8 cellular contexts compared by ENCODE assay signal in the genomic region with DNA sequence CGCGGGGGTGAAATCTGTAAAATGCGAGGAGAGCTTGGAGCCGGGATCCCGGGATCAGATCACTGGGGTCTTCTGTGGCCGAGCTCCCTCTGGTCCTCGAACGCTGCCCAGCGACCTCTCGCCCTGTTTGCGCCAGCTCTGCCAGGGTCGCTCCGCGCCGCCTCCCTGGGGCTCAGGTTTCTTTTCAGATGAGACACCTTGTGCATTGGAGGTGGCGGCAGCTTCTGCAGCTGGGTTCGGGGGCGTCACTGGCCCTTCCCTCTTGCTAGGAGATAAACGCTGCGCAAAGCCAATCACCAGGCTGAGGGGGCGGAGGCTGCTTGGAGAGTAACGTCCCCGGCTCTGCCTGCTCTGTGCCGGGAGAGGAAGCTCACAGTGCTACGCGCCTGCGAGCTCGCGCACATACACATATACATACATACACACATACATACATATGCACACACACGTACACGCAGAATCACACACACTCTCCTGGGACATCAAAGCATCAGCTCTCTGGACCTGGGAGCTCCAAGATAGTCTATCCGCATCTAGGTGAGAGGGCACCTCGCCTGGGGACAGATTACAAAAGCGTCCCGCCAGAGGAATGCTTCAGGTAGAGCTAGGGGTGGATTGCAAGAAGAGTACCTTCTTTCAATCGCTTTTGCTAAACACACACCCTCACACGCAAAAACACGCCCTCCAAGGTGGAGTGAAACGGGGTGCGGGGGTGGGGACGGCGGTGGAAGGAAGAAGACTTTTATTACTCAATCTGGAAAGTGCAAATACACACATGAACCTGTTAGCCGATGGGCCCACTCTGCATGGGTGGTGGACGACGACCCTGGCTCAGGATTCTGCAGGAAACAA. TPM values are rescaled to one million over a fixed set of nuclear protein-coding genes. Genes with fewer than 3 reads are reported as not detected.
DNase-seq lines count a peak whose midpoint lies in the region; ATAC-seq and TF ChIP-seq lines count a peak whose summit lies in the region.

A gene with protein sequence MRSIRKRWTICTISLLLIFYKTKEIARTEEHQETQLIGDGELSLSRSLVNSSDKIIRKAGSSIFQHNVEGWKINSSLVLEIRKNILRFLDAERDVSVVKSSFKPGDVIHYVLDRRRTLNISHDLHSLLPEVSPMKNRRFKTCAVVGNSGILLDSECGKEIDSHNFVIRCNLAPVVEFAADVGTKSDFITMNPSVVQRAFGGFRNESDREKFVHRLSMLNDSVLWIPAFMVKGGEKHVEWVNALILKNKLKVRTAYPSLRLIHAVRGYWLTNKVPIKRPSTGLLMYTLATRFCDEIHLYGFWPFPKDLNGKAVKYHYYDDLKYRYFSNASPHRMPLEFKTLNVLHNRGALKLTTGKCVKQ (minus strand): TSS at position 247 of the 852 bp plus-strand sequence. CDS start 327 bp downstream, outside the sequence.

- H3K27me3 ChIP-seq in esophagus (ENCODE audit: control insufficient read depth in 1 of 2, insufficient read depth in 2 of 2, low read length in 2 of 2) (no peaks in the 10 kb centered on the region), muscle layer of colon (ENCODE audit: control insufficient read depth in 1 of 2, insufficient read depth in 2 of 2, low read length in 2 of 2) (peaks cover 3 to 6% of the 10 kb centered on the region in 2 donors)

- DNase-seq in AG09309 (ENCODE audit: low read depth), result no peak
- DNase-seq in NOMO-1 treated with dmso at 0.1 percent for 144 hours (lab: John Stamatoyannopoulos, UW; ENCODE audit: unreplicated experiment), result peak; percentile 94
- DNase-seq in activated T-cell treated with anti-CD3 and anti-CD28 coated beads for 1 hour (ENCODE audit: low read depth), result peak; percentile 84
- DNase-seq in stimulated activated CD8-positive, alpha-beta memory T cell treated with anti-CD3 and anti-CD28 coated beads, Interleukin-4, amount 100 ng/mL, for 48 hours, result peak; percentile 92

- WGBS in esophagus, 2 donors, result 0 to 1% methylated on average over 45 of the region's 45 CpGs

- H3K4me3 ChIP-seq in AG09309 (ENCODE audit: control insufficient read depth, low read depth, low read length) (peak within 1 kb of the TSS; percentile 36), esophagus (ENCODE audit: low read depth in 1 of 2, low read length in 2 of 2) (peak within 1 kb of the TSS; percentile 50 to 51), muscle layer of colon (ENCODE audit: low read depth in 1 of 2, low read length in 2 of 2) (peak within 1 kb of the TSS; percentile 29 to 49)

- H3K4me1 ChIP-seq in esophagus (ENCODE audit: control insufficient read depth in 2 of 2, insufficient read depth in 2 of 2, low read length in 1 of 2) (peaks cover 6 to 14% of the 10 kb centered on the region in 2 donors), muscle layer of colon (ENCODE audit: insufficient read depth, low read length) (peaks cover 6% of the 10 kb centered on the region)

- H3K36me3 ChIP-seq in esophagus (ENCODE audit: control insufficient read depth in 2 of 2, insufficient read depth in 2 of 2, low read length in 1 of 2), result no peaks in the 10 kb centered on the region
- H3K36me3 ChIP-seq in muscle layer of colon (ENCODE audit: insufficient read depth, low read length), result no peaks in the 10 kb centered on the region

- H3K27ac ChIP-seq in esophagus (ENCODE audit: low read depth in 2 of 2, low read length in 1 of 2) (peak within 1 kb of the TSS; percentile 70), muscle layer of colon (ENCODE audit: low read depth, low read length) (no peak within 1 kb of the TSS)

- no peak for TF ChIP-seq CTCF in AG09309 (IDR thresholded peaks at IDR 0.05; ENCODE audit: control insufficient read depth, insufficient read depth, low read depth, low read length, missing control alignments)

- H3K9ac ChIP-seq in muscle layer of colon (ENCODE audit: low read length), result no peak within 1 kb of the TSS

- ATAC-seq in GM19328 (IDR thresholded peaks at IDR 0.05; ENCODE audit: unreplicated experiment) (peak; percentile 67), HG03520 (IDR thresholded peaks at IDR 0.05; ENCODE audit: unreplicated experiment) (peak; percentile 67)

- no peaks in the 10 kb centered on the region for H3K9me3 ChIP-seq in esophagus (ENCODE audit: control insufficient read depth in 2 of 2, insufficient read depth in 1 of 2, low read depth in 1 of 2, low read length in 1 of 2)
- no peaks in the 10 kb centered on the region for H3K9me3 ChIP-seq in muscle layer of colon (ENCODE audit: low read length)

RNA-seq across cellular contexts. Expression of the gene that starts here (rescaled TPM):
- under 1 TPM; 0.35 to 0.36 TPM for polyA plus RNA-seq in esophagus
